In genomic region chr11:85937838-85938237, GRCh38 we compare ENCODE assay signal across 21 cellular contexts.
DNase-seq lines count a peak whose midpoint lies in the region; ATAC-seq, FAIRE-seq and TF ChIP-seq lines count a peak whose summit lies in the region.
"Had no signal": no experiment of that assay in that cellular context is flagged by ENCODE, and none has a peak within 500 bp of the region (broad histone marks: within the 10 kb centered on the region; RNA-seq: fewer than 3 reads in every experiment).

No MANE protein-coding gene starts in this region.

- BruUV-seq in HepG2 (replicated peaks; lab: Mats Ljungman, UMichigan) (no TSS peak), K562 (replicated peaks; lab: Mats Ljungman, UMichigan) (no TSS peak)

- H3K4me1 ChIP-seq in HepG2 (ENCODE audit: insufficient read depth, low read length) (peaks cover 20% of the 10 kb centered on the region), right lobe of liver (peaks cover 0 to 10% (median 0%) of the 10 kb centered on the region in 4 donors), K562 (replicated peaks in 1 of 2; ENCODE audit: control insufficient read depth in 2 of 2, insufficient read depth in 2 of 2, low read length in 2 of 2) (peaks cover 0 to 6% of the 10 kb centered on the region in 2 experiments; a peak in 2 of 5 replicates)
- H3K4me1 ChIP-seq: BE2C, Caco-2, HAP-1 had no signal

- peaks cover 3% of the 10 kb centered on the region for H3K9me3 Mint-ChIP-seq in progenitor cell of endocrine pancreas (ENCODE audit: low read depth)
- H3K9me3 Mint-ChIP-seq in activated naive CD4-positive, alpha-beta T cell treated with anti-CD3 and anti-CD28 coated beads, Interleukin-2, amount 50 U/mL, for 72 hours = peaks cover 0 to 6% of the 10 kb centered on the region in 2 donors
- H3K9me3 Mint-ChIP-seq: CD8-positive, alpha-beta T cell had no signal

- no peak overlapping the region for H2AFZ ChIP-seq in HepG2 (ENCODE audit: low read length)
- H2AFZ ChIP-seq in K562 (ENCODE audit: low read depth, low read length) = no peak overlapping the region

- H3K4me2 ChIP-seq in HepG2 (ENCODE audit: low read depth, low read length) = no peak overlapping the region
- no peak overlapping the region for H3K4me2 ChIP-seq in K562 (ENCODE audit: insufficient read depth, low read length)

- TF ChIP-seq POLR2A in HepG2 (IDR thresholded peaks at IDR 0.05; ENCODE audit: insufficient read depth in 1 of 2, low read depth in 2 of 2, low read length in 2 of 2) (no peak), right lobe of liver (IDR thresholded peaks at IDR 0.05) (no peak), K562 (conservative IDR thresholded peaks at IDR 0.05) (no peak)

- FAIRE-seq in HepG2 (lab: Jason Lieb, UNC) (no peak), K562 (lab: Jason Lieb, UNC) (no peak)
- FAIRE-seq: A204.1, G401.6, GM12892, H54 had no signal

- no peak overlapping the region for H3K4me3 Mint-ChIP-seq in progenitor cell of endocrine pancreas (ENCODE audit: low read depth)
- H3K4me3 Mint-ChIP-seq: CD4-positive, CD25-positive, alpha-beta regulatory T cell; CD8-positive, alpha-beta T cell had no signal

- DNase-seq in HepG2 (ENCODE audit: low spot score) = no peak
- DNase-seq in right lobe of liver = no peak
- DNase-seq in K562 (ENCODE audit: extremely low read depth in 1 of 4, low spot score in 3 of 4) = no peak
- no peak for DNase-seq in progenitor cell of endocrine pancreas (ENCODE audit: low spot score, unreplicated experiment)
- DNase-seq in activated naive CD4-positive, alpha-beta T cell treated with anti-CD3 and anti-CD28 coated beads, Interleukin-2, amount 50 U/mL, for 72 hours (ENCODE audit: low spot score in 2 of 2) = no peak
- no peak for DNase-seq in activated CD4-positive, alpha-beta T cell treated with anti-CD3 and anti-CD28 coated beads for 1 hour
- DNase-seq: AML-193; BE2C; Caco-2; CD4-positive, CD25-positive, alpha-beta regulatory T cell; CD8-positive, alpha-beta T cell; DMS153; DND-41; GOT3 had no signal

- TF ChIP-seq CTCF in HepG2 (CRISPR knock-in tag; IDR thresholded peaks at IDR 0.05) (no peak), right lobe of liver (IDR thresholded peaks at IDR 0.05) (no peak), K562 (IDR thresholded peaks at IDR 0.05 in 2 of 3, conservative IDR thresholded peaks at IDR 0.05 in 1 of 3; ENCODE audit: insufficient read depth in 2 of 3, low read depth in 1 of 3, low read length in 3 of 3) (no peak), progenitor cell of endocrine pancreas (IDR thresholded peaks at IDR 0.05; ENCODE audit: unreplicated experiment) (no peak)

- H4K20me1 ChIP-seq in HepG2 (ENCODE audit: insufficient read depth, low read length) (no peaks in the 10 kb centered on the region), K562 (replicated peaks; ENCODE audit: control insufficient read depth, insufficient read depth, low read length) (no peaks in the 10 kb centered on the region)
- H4K20me1 ChIP-seq: BLaER1 treated with 17β-estradiol and CSF1 and Interleukin-3, amounts not matched to agents 10 nM and 100 nM had no signal

- no peak overlapping the region for H3K9ac ChIP-seq in HepG2 (ENCODE audit: insufficient read depth, low read depth, low read length)
- no peak overlapping the region for H3K9ac ChIP-seq in K562 (ENCODE audit: insufficient read depth in 1 of 2, low read depth in 2 of 2, low read length in 2 of 2)
- H3K9ac ChIP-seq: BLaER1 treated with 17β-estradiol and CSF1 and Interleukin-3, amounts not matched to agents 10 nM and 100 nM had no signal

- peaks cover 2% of the 10 kb centered on the region for H3K36me3 Mint-ChIP-seq in progenitor cell of endocrine pancreas (ENCODE audit: insufficient read depth)
- H3K36me3 Mint-ChIP-seq in activated naive CD4-positive, alpha-beta T cell treated with anti-CD3 and anti-CD28 coated beads, Interleukin-2, amount 50 U/mL, for 72 hours = peaks cover 4% of the 10 kb centered on the region in 2 donors
- H3K36me3 Mint-ChIP-seq: CD4-positive, CD25-positive, alpha-beta regulatory T cell; CD8-positive, alpha-beta T cell had no signal

- H3K4me3 ChIP-seq in HepG2 (replicated peaks in 1 of 3; ENCODE audit: insufficient read depth in 1 of 3, low read depth in 2 of 3, low read length in 3 of 3) = no peak overlapping the region
- no peak overlapping the region for H3K4me3 ChIP-seq in right lobe of liver
- no peak overlapping the region for H3K4me3 ChIP-seq in K562
- H3K4me3 ChIP-seq: BLaER1 treated with 17β-estradiol and CSF1 and Interleukin-3, amounts not matched to agents 10 nM and 100 nM; HAP-1 had no signal

- H3K27me3 Mint-ChIP-seq in progenitor cell of endocrine pancreas = no peaks in the 10 kb centered on the region
- H3K27me3 Mint-ChIP-seq: CD4-positive, CD25-positive, alpha-beta regulatory T cell had no signal

- H3K9me1 ChIP-seq in K562 (ENCODE audit: control insufficient read depth, insufficient read depth, low read length) = no peaks in the 10 kb centered on the region

- peak overlapping the region; percentile 45 for H3K27ac Mint-ChIP-seq in progenitor cell of endocrine pancreas
- H3K27ac Mint-ChIP-seq in activated naive CD4-positive, alpha-beta T cell treated with anti-CD3 and anti-CD28 coated beads, Interleukin-2, amount 50 U/mL, for 72 hours = no peak overlapping the region
- H3K27ac Mint-ChIP-seq: CD8-positive, alpha-beta T cell had no signal

- H3K9me3 ChIP-seq in HepG2 (ENCODE audit: low read length) (no peaks in the 10 kb centered on the region), right lobe of liver (no peaks in the 10 kb centered on the region), K562 (replicated peaks; ENCODE audit: control insufficient read depth, insufficient read depth, low read depth, low read length) (no peaks in the 10 kb centered on the region; the same call in none of the 2 replicates)
- H3K9me3 ChIP-seq: BE2C, HAP-1 had no signal

- no peak overlapping the region for H3K27ac ChIP-seq in HepG2 (ENCODE audit: extremely low read length, insufficient read depth, low read length)
- no peak overlapping the region for H3K27ac ChIP-seq in right lobe of liver
- H3K27ac ChIP-seq in K562 (ENCODE audit: extremely low read depth, low read depth, low read length) = no peak overlapping the region
- H3K27ac ChIP-seq: 22Rv1; BLaER1 treated with 17β-estradiol and CSF1 and Interleukin-3, amounts not matched to agents 10 nM and 100 nM had no signal

- CTCF ChIA-PET in HepG2 (lab: Yijun Ruan, JAX; ENCODE audit: low intra/inter-chr PET ratio, low total read pairs) (no interaction called here), K562 (lab: Yijun Ruan, JAX; ENCODE audit: low intra/inter-chr PET ratio) (no interaction called here)

- in situ Hi-C loops in HepG2 (cut with HindIII; ENCODE audit: extremely low pct_ligation_motif_present, low pct_unique_long_range_greater_than_20kb) (loop anchor here (25.0 kb wide), 1 partner anchor 274 kb away; no protein-coding TSS in a partner anchor), K562 (cut with MboI) (loop anchor here (5.0 kb wide), 1 partner anchor 354 kb away; no protein-coding TSS in a partner anchor)

- no peaks in the 10 kb centered on the region; a peak in 1 of 5 replicates for H3K27me3 ChIP-seq in HepG2 (ENCODE audit: control insufficient read depth in 1 of 2, insufficient read depth in 2 of 2, low read length in 2 of 2)
- no peaks in the 10 kb centered on the region for H3K27me3 ChIP-seq in right lobe of liver
- no peaks in the 10 kb centered on the region; a peak in 1 of 5 replicates for H3K27me3 ChIP-seq in K562 (ENCODE audit: control insufficient read depth in 2 of 2, insufficient read depth in 2 of 2, low read length in 2 of 2)
- H3K27me3 ChIP-seq: BE2C; BLaER1 treated with 17β-estradiol and CSF1 and Interleukin-3, amounts not matched to agents 10 nM and 100 nM had no signal

- ATAC-seq in HepG2 = no peak
- ATAC-seq in right lobe of liver = no peak
- no peak for ATAC-seq in K562
- ATAC-seq in activated naive CD4-positive, alpha-beta T cell treated with anti-CD3 and anti-CD28 coated beads, Interleukin-2, amount 50 U/mL, for 72 hours = no peak
- ATAC-seq: CD8-positive, alpha-beta T cell had no signal

- H3K79me2 ChIP-seq in HepG2 (ENCODE audit: insufficient read depth, low read length) = no peaks in the 10 kb centered on the region
- H3K79me2 ChIP-seq in K562 (ENCODE audit: control insufficient read depth, insufficient read depth, low read length) = no peaks in the 10 kb centered on the region

- TF ChIP-seq RAD21 in HepG2 (CRISPR knock-in tag; IDR thresholded peaks at IDR 0.05) (no peak), K562 (CRISPR knock-in tag; conservative IDR thresholded peaks at IDR 0.05 in 1 of 2, IDR thresholded peaks at IDR 0.05 in 1 of 2) (no peak)

- peaks cover 13% of the 10 kb centered on the region for H3K4me1 Mint-ChIP-seq in progenitor cell of endocrine pancreas (ENCODE audit: low read depth)
- H3K4me1 Mint-ChIP-seq: CD4-positive, CD25-positive, alpha-beta regulatory T cell had no signal

- TF ChIP-seq EP300 in HepG2 (IDR thresholded peaks at IDR 0.05; ENCODE audit: low read depth in 2 of 2, low read length in 2 of 2) (no peak), HepG2 (CRISPR knock-in tag; IDR thresholded peaks at IDR 0.05; ENCODE audit: borderline replicate concordance) (no peak), K562 (IDR thresholded peaks at IDR 0.05; ENCODE audit: low read length) (no peak)

- 100% methylated on average over 1 of the region's 1 CpG for WGBS in HepG2 (ENCODE audit: low lambda C conversion rate)
- WGBS in right lobe of liver (ENCODE audit: insufficient coverage, low coverage, low lambda C conversion rate, missing lambda C conversion rate) = 100% methylated on average over 1 of the region's 1 CpG
- 100% methylated on average over 1 of the region's 1 CpG for WGBS in K562 (ENCODE audit: insufficient coverage, low coverage, missing lambda C conversion rate)

- H3K36me3 ChIP-seq in HepG2 (replicated peaks in 1 of 2; ENCODE audit: control insufficient read depth in 1 of 2, insufficient read depth in 2 of 2, low read length in 2 of 2) = no peaks in the 10 kb centered on the region
- H3K36me3 ChIP-seq in right lobe of liver = no peaks in the 10 kb centered on the region
- H3K36me3 ChIP-seq in K562 (ENCODE audit: control insufficient read depth, insufficient read depth, low read length) = no peaks in the 10 kb centered on the region
- H3K36me3 ChIP-seq: BE2C, HAP-1 had no signal

- intact Hi-C loops in HepG2 (cut with micrococcal nuclease; ENCODE audit: unreplicated experiment) (no loop called here), right lobe of liver (cut with DNase I) (no loop called here), K562 (cut with micrococcal nuclease) (no loop called here)

- POLR2A ChIA-PET in HepG2 (lab: Yijun Ruan, JAX) (no interaction called here), K562 (lab: Yijun Ruan, JAX) (interaction anchor here (0.6 to 1.4 kb wide), 2 partner anchors 9 to 14 kb away, joined by 3 read pairs; no protein-coding TSS in a partner anchor)

TF ChIP-seq in HepG2, 621 proteins besides CTCF, POLR2A, EP300 and RAD21:
- TF ChIP-seq KMT2B (CRISPR knock-in tag; IDR thresholded peaks at IDR 0.05) (no peak), ATF7 (IDR thresholded peaks at IDR 0.05) (peak; percentile 46; the same call in 1 of the 2 replicates), ATF7 (CRISPR knock-in tag; IDR thresholded peaks at IDR 0.05) (no peak)

TF ChIP-seq in K562, 482 proteins besides CTCF, POLR2A, EP300 and RAD21 (continues in another document):
- TF ChIP-seq TOE1 (IDR thresholded peaks at IDR 0.05; ENCODE audit: borderline replicate concordance) (peak; percentile 63; the same call in 1 of the 2 replicates), TOE1 (CRISPR knock-in tag; IDR thresholded peaks at IDR 0.05; ENCODE audit: borderline replicate concordance, low read depth) (no peak), PHF20 (IDR thresholded peaks at IDR 0.05; ENCODE audit: partially characterized antibody) (no peak)

Comparison
In these comparisons a context has a peak if more than half of its experiments do, and no peak if none do; other contexts are left out.
1. Of the 241 proteins assayed by ChIP-seq in both HepG2 and K562: peak only in HepG2: none; only in K562: RAD51, TFE3 and USF2; in both: none; in neither: 235; mixed calls (peak in some experiments, not most) for 3.